In the genomic region with DNA sequence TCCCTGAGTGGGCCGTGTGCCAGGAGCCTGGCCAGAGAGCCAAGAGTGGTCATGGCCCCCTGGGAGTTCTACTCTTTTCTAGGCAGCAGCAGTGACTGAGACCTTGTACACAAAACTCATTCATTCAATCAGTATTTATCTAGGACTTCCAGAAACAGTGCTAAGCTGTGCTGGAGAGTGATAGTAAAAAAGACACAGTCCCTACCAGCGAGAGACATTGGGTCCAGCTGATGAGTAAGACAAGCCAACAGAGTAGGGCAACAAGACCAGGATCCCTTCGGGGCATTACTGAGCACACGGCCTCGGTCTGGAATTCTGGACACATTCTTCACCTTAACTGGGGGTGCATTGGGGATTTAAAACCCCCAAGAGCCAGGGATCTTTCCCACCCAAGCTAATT, we compare ENCODE assay signal across 31 cellular contexts.
"Had no signal": no experiment of that assay in that cellular context is flagged by ENCODE, and none has a peak within 500 bp of the region (broad histone marks: within the 10 kb centered on the region; RNA-seq: fewer than 3 reads in every experiment).

No MANE protein-coding gene starts in this region.

- H3K27ac ChIP-seq: adrenal gland, Peyer's patch, VCaP had no signal

- H3K9me3 ChIP-seq: adrenal gland, Peyer's patch had no signal

- H3K4me3 ChIP-seq: adrenal gland, Peyer's patch had no signal

- DNase-seq: activated B cell treated with CpG ODN at 0.5 μM for 24 hours; activated CD4-positive, alpha-beta memory T cell treated with anti-CD3 and anti-CD28 coated beads for 36 hours; activated CD4-positive, alpha-beta T cell treated with anti-CD3 and anti-CD28 coated beads for 4 hours; activated CD4-positive, alpha-beta T cell treated with anti-CD3 and anti-CD28 coated beads, Interleukin-2, amount 50 U/mL, for 1 hour; activated CD4-positive, CD25-positive, alpha-beta regulatory T cell treated with anti-CD3 and anti-CD28 coated beads, Interleukin-2, amount 50 U/mL, for 72 hours; activated CD8-positive, alpha-beta memory T cell treated with anti-CD3 and anti-CD28 coated beads, Interleukin-2, amount 50 U/mL, for 4 hours; activated gamma-delta T cell treated with Interleukin-2 at 50 U/mL for 16 hours; activated naive CD4-positive, alpha-beta T cell treated with anti-CD3 and anti-CD28 coated beads for 36 hours; activated T-cell treated with anti-CD3 and anti-CD28 coated beads for 4 hours; activated T-cell treated with anti-CD3 and anti-CD28 coated beads, Interleukin-2, amount 50 U/mL, for 4 hours; adrenal gland; anterior cingulate cortex; central memory CD4-positive, alpha-beta T cell; Karpas-422; KBM-7; NCI-H1048; NCI-H1105 treated with DMSO at 0.1 percent for 48 hours; NCI-H1436; NCI-H1694; NCI-H1930; NCI-H2081 treated with DMSO at 0.1 percent for 48 hours; NCI-H345; NCI-H524 treated with DMSO at 0.1 percent for 48 hours; PC-3; Peyer's patch; SW 1271; T-helper 1 cell; T-helper 2 cell; T-helper 9 cell had no signal

- H3K36me3 ChIP-seq: adrenal gland, Peyer's patch had no signal

- ATAC-seq: activated naive CD4-positive, alpha-beta T cell treated with anti-CD3 and anti-CD28 coated beads, Interleukin-2, amount 50 U/mL, for 72 hours; activated T-cell treated with anti-CD3 and anti-CD28 coated beads, Interleukin-2, amount 50 U/mL, for 4 hours; PC-3 had no signal
